1 cellular context compared by ENCODE assay signal in the genomic region with DNA sequence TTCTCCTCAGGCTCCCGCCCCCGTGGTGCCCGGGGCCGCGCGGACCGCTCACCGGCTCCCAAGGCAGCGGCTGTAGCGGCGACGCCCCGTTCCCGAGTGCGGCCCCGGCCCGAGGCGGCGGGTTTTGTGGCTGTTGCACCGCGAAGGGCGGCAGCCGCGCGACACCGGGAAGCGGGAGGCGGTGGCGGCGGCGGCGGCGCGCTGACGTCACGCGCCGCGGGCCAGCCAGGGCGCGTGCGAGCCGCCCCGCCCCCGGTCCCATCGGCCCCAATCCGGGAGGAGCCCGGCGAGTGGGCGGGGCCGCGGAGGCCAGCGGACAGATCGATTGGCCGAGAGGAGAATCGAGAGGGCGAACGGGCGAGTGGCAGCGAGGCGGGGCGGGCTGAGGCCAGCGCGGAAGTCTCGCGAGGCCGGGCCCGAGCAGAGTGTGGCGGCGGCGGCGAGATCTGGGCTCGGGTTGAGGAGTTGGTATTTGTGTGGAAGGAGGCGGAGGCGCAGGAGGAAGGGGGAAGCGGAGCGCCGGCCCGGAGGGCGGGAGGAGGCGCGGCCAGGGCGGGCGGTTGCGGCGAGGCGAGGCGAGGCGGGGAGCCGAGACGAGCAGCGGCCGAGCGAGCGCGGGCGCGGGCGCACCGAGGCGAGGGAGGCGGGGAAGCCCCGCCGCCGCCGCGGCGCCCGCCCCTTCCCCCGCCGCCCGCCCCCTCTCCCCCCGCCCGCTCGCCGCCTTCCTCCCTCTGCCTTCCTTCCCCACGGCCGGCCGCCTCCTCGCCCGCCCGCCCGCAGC.
TF ChIP-seq lines count a peak whose summit lies in the region.

A gene (plus strand): TSS at position 726 of the 781 bp plus-strand sequence. CDS start 101 bp downstream, outside the sequence.

TF ChIP-seq in HEK293, 187 proteins besides CTCF, POLR2A, EP300 and RAD21 (continued from another document):
- TF ChIP-seq, protein P1, sequence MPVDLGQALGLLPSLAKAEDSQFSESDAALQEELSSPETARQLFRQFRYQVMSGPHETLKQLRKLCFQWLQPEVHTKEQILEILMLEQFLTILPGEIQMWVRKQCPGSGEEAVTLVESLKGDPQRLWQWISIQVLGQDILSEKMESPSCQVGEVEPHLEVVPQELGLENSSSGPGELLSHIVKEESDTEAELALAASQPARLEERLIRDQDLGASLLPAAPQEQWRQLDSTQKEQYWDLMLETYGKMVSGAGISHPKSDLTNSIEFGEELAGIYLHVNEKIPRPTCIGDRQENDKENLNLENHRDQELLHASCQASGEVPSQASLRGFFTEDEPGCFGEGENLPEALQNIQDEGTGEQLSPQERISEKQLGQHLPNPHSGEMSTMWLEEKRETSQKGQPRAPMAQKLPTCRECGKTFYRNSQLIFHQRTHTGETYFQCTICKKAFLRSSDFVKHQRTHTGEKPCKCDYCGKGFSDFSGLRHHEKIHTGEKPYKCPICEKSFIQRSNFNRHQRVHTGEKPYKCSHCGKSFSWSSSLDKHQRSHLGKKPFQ (tag by site-specific recombination; IDR thresholded peaks at IDR 0.05), result no peak
- TF ChIP-seq, protein P2, sequence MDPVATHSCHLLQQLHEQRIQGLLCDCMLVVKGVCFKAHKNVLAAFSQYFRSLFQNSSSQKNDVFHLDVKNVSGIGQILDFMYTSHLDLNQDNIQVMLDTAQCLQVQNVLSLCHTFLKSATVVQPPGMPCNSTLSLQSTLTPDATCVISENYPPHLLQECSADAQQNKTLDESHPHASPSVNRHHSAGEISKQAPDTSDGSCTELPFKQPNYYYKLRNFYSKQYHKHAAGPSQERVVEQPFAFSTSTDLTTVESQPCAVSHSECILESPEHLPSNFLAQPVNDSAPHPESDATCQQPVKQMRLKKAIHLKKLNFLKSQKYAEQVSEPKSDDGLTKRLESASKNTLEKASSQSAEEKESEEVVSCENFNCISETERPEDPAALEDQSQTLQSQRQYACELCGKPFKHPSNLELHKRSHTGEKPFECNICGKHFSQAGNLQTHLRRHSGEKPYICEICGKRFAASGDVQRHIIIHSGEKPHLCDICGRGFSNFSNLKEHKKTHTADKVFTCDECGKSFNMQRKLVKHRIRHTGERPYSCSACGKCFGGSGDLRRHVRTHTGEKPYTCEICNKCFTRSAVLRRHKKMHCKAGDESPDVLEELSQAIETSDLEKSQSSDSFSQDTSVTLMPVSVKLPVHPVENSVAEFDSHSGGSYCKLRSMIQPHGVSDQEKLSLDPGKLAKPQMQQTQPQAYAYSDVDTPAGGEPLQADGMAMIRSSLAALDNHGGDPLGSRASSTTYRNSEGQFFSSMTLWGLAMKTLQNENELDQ (tag by site-specific recombination; IDR thresholded peaks at IDR 0.05; ENCODE audit: low read depth), result no peak
- TF ChIP-seq PRDM1 (tag by site-specific recombination; IDR thresholded peaks at IDR 0.05) (no peak), MEIS1 (CRISPR knock-in tag; IDR thresholded peaks at IDR 0.05; ENCODE audit: borderline replicate concordance) (no peak), KLF8 (tag by site-specific recombination; IDR thresholded peaks at IDR 0.05) (peak; percentile 98), ZNF211 (tag by site-specific recombination; IDR thresholded peaks at IDR 0.05; ENCODE audit: low read depth) (no peak), ZFP69B (tag by site-specific recombination; IDR thresholded peaks at IDR 0.05) (no peak), ZNF138 (tag by site-specific recombination; IDR thresholded peaks at IDR 0.05; ENCODE audit: borderline replicate concordance) (no peak), ZBTB48 (tag by site-specific recombination; IDR thresholded peaks at IDR 0.05) (no peak), ZEB2 (tag by site-specific recombination; IDR thresholded peaks at IDR 0.05) (peak; percentile 40), YY2 (tag by site-specific recombination; IDR thresholded peaks at IDR 0.05) (peak; percentile 76), KLF16 (tag by site-specific recombination; IDR thresholded peaks at IDR 0.05) (peak; percentile 87), EGR2 (tag by site-specific recombination; IDR thresholded peaks at IDR 0.05; ENCODE audit: low read depth) (peak; percentile 53; the same call in 1 of the 2 replicates), ZNF623 (tag by site-specific recombination; IDR thresholded peaks at IDR 0.05) (no peak), ZNF658 (tag by site-specific recombination; IDR thresholded peaks at IDR 0.05) (no peak), ZBTB8A (tag by site-specific recombination; IDR thresholded peaks at IDR 0.05) (peak; percentile 66), ZNF133 (tag by site-specific recombination; IDR thresholded peaks at IDR 0.05) (no peak), KLF9 (tag by site-specific recombination; IDR thresholded peaks at IDR 0.05; ENCODE audit: low read depth) (peak; percentile 34; the same call in 1 of the 2 replicates), SCRT2 (tag by site-specific recombination; IDR thresholded peaks at IDR 0.05) (no peak), ZNF324 (tag by site-specific recombination; IDR thresholded peaks at IDR 0.05) (no peak), KLF10 (tag by site-specific recombination; IDR thresholded peaks at IDR 0.05) (no peak), ZNF202 (tag by site-specific recombination; IDR thresholded peaks at IDR 0.05; ENCODE audit: borderline replicate concordance) (no peak), SCRT1 (tag by site-specific recombination; IDR thresholded peaks at IDR 0.05; ENCODE audit: borderline replicate concordance) (no peak), OVOL3 (tag by site-specific recombination; IDR thresholded peaks at IDR 0.05) (no peak)
- TF ChIP-seq, protein P3, sequence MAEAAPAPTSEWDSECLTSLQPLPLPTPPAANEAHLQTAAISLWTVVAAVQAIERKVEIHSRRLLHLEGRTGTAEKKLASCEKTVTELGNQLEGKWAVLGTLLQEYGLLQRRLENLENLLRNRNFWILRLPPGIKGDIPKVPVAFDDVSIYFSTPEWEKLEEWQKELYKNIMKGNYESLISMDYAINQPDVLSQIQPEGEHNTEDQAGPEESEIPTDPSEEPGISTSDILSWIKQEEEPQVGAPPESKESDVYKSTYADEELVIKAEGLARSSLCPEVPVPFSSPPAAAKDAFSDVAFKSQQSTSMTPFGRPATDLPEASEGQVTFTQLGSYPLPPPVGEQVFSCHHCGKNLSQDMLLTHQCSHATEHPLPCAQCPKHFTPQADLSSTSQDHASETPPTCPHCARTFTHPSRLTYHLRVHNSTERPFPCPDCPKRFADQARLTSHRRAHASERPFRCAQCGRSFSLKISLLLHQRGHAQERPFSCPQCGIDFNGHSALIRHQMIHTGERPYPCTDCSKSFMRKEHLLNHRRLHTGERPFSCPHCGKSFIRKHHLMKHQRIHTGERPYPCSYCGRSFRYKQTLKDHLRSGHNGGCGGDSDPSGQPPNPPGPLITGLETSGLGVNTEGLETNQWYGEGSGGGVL (tag by site-specific recombination; IDR thresholded peaks at IDR 0.05), result peak; percentile 99
- TF ChIP-seq, protein P4, sequence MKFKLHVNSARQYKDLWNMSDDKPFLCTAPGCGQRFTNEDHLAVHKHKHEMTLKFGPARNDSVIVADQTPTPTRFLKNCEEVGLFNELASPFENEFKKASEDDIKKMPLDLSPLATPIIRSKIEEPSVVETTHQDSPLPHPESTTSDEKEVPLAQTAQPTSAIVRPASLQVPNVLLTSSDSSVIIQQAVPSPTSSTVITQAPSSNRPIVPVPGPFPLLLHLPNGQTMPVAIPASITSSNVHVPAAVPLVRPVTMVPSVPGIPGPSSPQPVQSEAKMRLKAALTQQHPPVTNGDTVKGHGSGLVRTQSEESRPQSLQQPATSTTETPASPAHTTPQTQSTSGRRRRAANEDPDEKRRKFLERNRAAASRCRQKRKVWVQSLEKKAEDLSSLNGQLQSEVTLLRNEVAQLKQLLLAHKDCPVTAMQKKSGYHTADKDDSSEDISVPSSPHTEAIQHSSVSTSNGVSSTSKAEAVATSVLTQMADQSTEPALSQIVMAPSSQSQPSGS (tag by site-specific recombination; IDR thresholded peaks at IDR 0.05; ENCODE audit: low read depth), result no peak
- TF ChIP-seq, protein P5, sequence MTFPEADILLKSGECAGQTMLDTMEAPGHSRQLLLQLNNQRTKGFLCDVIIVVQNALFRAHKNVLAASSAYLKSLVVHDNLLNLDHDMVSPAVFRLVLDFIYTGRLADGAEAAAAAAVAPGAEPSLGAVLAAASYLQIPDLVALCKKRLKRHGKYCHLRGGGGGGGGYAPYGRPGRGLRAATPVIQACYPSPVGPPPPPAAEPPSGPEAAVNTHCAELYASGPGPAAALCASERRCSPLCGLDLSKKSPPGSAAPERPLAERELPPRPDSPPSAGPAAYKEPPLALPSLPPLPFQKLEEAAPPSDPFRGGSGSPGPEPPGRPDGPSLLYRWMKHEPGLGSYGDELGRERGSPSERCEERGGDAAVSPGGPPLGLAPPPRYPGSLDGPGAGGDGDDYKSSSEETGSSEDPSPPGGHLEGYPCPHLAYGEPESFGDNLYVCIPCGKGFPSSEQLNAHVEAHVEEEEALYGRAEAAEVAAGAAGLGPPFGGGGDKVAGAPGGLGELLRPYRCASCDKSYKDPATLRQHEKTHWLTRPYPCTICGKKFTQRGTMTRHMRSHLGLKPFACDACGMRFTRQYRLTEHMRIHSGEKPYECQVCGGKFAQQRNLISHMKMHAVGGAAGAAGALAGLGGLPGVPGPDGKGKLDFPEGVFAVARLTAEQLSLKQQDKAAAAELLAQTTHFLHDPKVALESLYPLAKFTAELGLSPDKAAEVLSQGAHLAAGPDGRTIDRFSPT (tag by site-specific recombination; IDR thresholded peaks at IDR 0.05), result no peak
- TF ChIP-seq, protein P6, sequence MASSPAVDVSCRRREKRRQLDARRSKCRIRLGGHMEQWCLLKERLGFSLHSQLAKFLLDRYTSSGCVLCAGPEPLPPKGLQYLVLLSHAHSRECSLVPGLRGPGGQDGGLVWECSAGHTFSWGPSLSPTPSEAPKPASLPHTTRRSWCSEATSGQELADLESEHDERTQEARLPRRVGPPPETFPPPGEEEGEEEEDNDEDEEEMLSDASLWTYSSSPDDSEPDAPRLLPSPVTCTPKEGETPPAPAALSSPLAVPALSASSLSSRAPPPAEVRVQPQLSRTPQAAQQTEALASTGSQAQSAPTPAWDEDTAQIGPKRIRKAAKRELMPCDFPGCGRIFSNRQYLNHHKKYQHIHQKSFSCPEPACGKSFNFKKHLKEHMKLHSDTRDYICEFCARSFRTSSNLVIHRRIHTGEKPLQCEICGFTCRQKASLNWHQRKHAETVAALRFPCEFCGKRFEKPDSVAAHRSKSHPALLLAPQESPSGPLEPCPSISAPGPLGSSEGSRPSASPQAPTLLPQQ (tag by site-specific recombination; IDR thresholded peaks at IDR 0.05), result no peak
- TF ChIP-seq, protein P7, sequence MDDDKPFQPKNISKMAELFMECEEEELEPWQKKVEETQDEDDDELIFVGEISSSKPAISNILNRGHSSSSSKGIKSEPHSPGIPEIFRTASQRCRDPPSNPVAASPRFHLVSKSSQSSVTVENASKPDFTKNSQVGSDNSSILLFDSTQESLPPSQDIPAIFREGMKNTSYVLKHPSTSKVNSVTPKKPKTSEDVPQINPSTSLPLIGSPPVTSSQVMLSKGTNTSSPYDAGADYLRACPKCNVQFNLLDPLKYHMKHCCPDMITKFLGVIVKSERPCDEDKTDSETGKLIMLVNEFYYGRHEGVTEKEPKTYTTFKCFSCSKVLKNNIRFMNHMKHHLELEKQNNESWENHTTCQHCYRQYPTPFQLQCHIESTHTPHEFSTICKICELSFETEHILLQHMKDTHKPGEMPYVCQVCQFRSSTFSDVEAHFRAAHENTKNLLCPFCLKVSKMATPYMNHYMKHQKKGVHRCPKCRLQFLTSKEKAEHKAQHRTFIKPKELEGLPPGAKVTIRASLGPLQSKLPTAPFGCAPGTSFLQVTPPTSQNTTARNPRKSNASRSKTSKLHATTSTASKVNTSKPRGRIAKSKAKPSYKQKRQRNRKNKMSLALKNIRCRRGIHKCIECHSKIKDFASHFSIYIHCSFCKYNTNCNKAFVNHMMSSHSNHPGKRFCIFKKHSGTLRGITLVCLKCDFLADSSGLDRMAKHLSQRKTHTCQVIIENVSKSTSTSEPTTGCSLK (tag by site-specific recombination; IDR thresholded peaks at IDR 0.05), result no peak
- TF ChIP-seq, protein P8, sequence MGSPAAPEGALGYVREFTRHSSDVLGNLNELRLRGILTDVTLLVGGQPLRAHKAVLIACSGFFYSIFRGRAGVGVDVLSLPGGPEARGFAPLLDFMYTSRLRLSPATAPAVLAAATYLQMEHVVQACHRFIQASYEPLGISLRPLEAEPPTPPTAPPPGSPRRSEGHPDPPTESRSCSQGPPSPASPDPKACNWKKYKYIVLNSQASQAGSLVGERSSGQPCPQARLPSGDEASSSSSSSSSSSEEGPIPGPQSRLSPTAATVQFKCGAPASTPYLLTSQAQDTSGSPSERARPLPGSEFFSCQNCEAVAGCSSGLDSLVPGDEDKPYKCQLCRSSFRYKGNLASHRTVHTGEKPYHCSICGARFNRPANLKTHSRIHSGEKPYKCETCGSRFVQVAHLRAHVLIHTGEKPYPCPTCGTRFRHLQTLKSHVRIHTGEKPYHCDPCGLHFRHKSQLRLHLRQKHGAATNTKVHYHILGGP (tag by site-specific recombination; IDR thresholded peaks at IDR 0.05), result no peak
